Comparison of ENCODE assay signal across 20 cellular contexts in genomic region chr12:24615967-24616411, GRCh38.
DNase-seq lines count a peak whose midpoint lies in the region; FAIRE-seq and TF ChIP-seq lines count a peak whose summit lies in the region.
"Had no signal": no experiment of that assay in that cellular context is flagged by ENCODE, and none has a peak within 500 bp of the region (broad histone marks: within the 10 kb centered on the region; RNA-seq: fewer than 3 reads in every experiment).

No MANE protein-coding gene starts in this region.

- WGBS in mesodermal cell (ENCODE audit: insufficient coverage in 2 of 2), 2 experiments = 89 to 100% methylated on average over 1 to 3 of the region's 3 CpGs

- H3K36me3 ChIP-seq in bronchial epithelial cell (ENCODE audit: control insufficient read depth, insufficient read depth, low read length) (no peaks in the 10 kb centered on the region), mesodermal cell (ENCODE audit: control insufficient read depth, insufficient read depth, low read length) (no peaks in the 10 kb centered on the region)
- H3K36me3 ChIP-seq: thoracic aorta had no signal

- H3K27me3 ChIP-seq in AG04450 (ENCODE audit: control insufficient read depth, insufficient read depth, low read length) (no peaks in the 10 kb centered on the region), bronchial epithelial cell (ENCODE audit: control insufficient read depth, insufficient read depth, low read length) (no peaks in the 10 kb centered on the region)

- peaks cover 24% of the 10 kb centered on the region for H3K4me1 ChIP-seq in mesodermal cell (ENCODE audit: control insufficient read depth, insufficient read depth, low read length, poor library complexity, severe bottlenecking)

- H3K27ac ChIP-seq in AG04450 (ENCODE audit: low read depth, low read length) (no peak overlapping the region), mesodermal cell (ENCODE audit: low read depth, low read length, severe bottlenecking) (peak overlapping the region; percentile 30)
- H3K27ac ChIP-seq: thoracic aorta had no signal

- H3K9me3 ChIP-seq in AG04450 (ENCODE audit: control insufficient read depth, insufficient read depth, low read length) (peaks cover 4% of the 10 kb centered on the region), mesodermal cell (ENCODE audit: control insufficient read depth, low read length) (no peaks in the 10 kb centered on the region)
- H3K9me3 ChIP-seq: thoracic aorta had no signal

- POLR2A ChIA-PET in AG04450 (lab: Yijun Ruan, JAX) = no interaction called here

- no peak for TF ChIP-seq CTCF in AG04450 (IDR thresholded peaks at IDR 0.05; ENCODE audit: low read depth, low read length)
- no peak for TF ChIP-seq CTCF in bronchial epithelial cell (IDR thresholded peaks at IDR 0.05; ENCODE audit: insufficient read depth, low read length, severe bottlenecking)

- DNase-seq in AG04450 (ENCODE audit: low read depth, low spot score) = peak; percentile 29
- peak; percentile 22 for DNase-seq in NCI-H82 treated with DMSO at 0.1 percent for 48 hours (lab: John Stamatoyannopoulos, UW; ENCODE audit: unreplicated experiment)
- DNase-seq in bronchial epithelial cell (ENCODE audit: low read depth) = peak; percentile 60
- DNase-seq in NCI-H2081 (lab: John Stamatoyannopoulos, UW) = no peak
- no peak for DNase-seq in NCI-H510A (lab: John Stamatoyannopoulos, UW)
- DNase-seq in UCSD-AML1 (lab: John Stamatoyannopoulos, UW; ENCODE audit: unreplicated experiment) = no peak
- DNase-seq in D341Med (ENCODE audit: low spot score) = no peak
- DNase-seq: ACHN; activated CD8-positive, alpha-beta T cell treated with anti-CD3 and anti-CD28 coated beads, Interleukin-2, amount 10 ng/mL, durations not matched to agents 7 days and 5 days; activated T-cell treated with anti-CD3 and anti-CD28 coated beads, Interleukin-2, amount 50 U/mL, for 72 hours; CD4-positive, alpha-beta memory T cell; effector memory CD8-positive, alpha-beta T cell; left cardiac atrium; NCI-H2029 treated with DMSO at 0.1 percent for 48 hours; NCI-H524 treated with DMSO at 0.1 percent for 48 hours; SIG-M5; stimulated activated CD4-positive, alpha-beta T cell treated with anti-CD3 and anti-CD28 coated beads, Interleukin-15, amount 100 ng/mL, for 24 hours had no signal

- no peak for FAIRE-seq in bronchial epithelial cell (lab: Jason Lieb, UNC)
- FAIRE-seq: GM18507 had no signal

- H3K4me3 ChIP-seq in AG04450 (ENCODE audit: low read depth, low read length) (no peak overlapping the region), bronchial epithelial cell (ENCODE audit: low read depth, low read length) (no peak overlapping the region), mesodermal cell (ENCODE audit: extremely low read depth, insufficient read depth, low read length, poor library complexity, severe bottlenecking) (peak overlapping the region; percentile 7)
- H3K4me3 ChIP-seq: thoracic aorta had no signal

- CTCF ChIA-PET in AG04450 (lab: Charles Lee) = no interaction called here

Comparison
In these comparisons a context has a peak if more than half of its experiments do, and no peak if none do; other contexts are left out.
1. DNase-seq: peak in AG04450 (single experiment), NCI-H82 treated with DMSO at 0.1 percent for 48 hours (single experiment) and bronchial epithelial cell (single experiment); none in NCI-H2081 (0 of 2), NCI-H510A (single experiment), UCSD-AML1 (single experiment) and D341Med (single experiment).